Comparison of ENCODE assay signal across 1 cellular context in genomic region chr16:55508271-55508921, GRCh38.
TF ChIP-seq lines count a peak whose summit lies in the region.

No MANE protein-coding gene starts in this region.

TF ChIP-seq in H1, 55 proteins besides CTCF, POLR2A, EP300 and RAD21:
- TF ChIP-seq TBP (IDR thresholded peaks at IDR 0.05; ENCODE audit: low read depth, low read length) = no peak
- no peak for TF ChIP-seq CHD7 (IDR thresholded peaks at IDR 0.05; ENCODE audit: insufficient replicate concordance, low read length)
- TF ChIP-seq SIRT6 (IDR thresholded peaks at IDR 0.05; ENCODE audit: low read length) = no peak
- TF ChIP-seq CEBPB (IDR thresholded peaks at IDR 0.05; ENCODE audit: low read depth, low read length) = no peak
- TF ChIP-seq SP4 (IDR thresholded peaks at IDR 0.05; ENCODE audit: low read length) = no peak
- TF ChIP-seq SAP30 (IDR thresholded peaks at IDR 0.05; ENCODE audit: insufficient read depth, insufficient replicate concordance, low read length) = no peak
- no peak for TF ChIP-seq TAF7 (optimal IDR thresholded peaks at IDR 0.05; ENCODE audit: borderline replicate concordance, low read depth, low read length)
- no peak for TF ChIP-seq GABPA (IDR thresholded peaks at IDR 0.05; ENCODE audit: borderline replicate concordance, insufficient read depth, low read length)
- TF ChIP-seq MAFK (IDR thresholded peaks at IDR 0.05; ENCODE audit: low read depth, low read length) = no peak
- TF ChIP-seq CREB1 (IDR thresholded peaks at IDR 0.05) = no peak
- no peak for TF ChIP-seq CBX5 (IDR thresholded peaks at IDR 0.05; ENCODE audit: low read depth, low read length)
- TF ChIP-seq TEAD4 (IDR thresholded peaks at IDR 0.05; ENCODE audit: low read depth, low read length) = no peak
- no peak for TF ChIP-seq E2F6 (IDR thresholded peaks at IDR 0.05)
- TF ChIP-seq RFX5 (IDR thresholded peaks at IDR 0.05; ENCODE audit: borderline replicate concordance, low read depth, low read length) = no peak
